In the genomic region with DNA sequence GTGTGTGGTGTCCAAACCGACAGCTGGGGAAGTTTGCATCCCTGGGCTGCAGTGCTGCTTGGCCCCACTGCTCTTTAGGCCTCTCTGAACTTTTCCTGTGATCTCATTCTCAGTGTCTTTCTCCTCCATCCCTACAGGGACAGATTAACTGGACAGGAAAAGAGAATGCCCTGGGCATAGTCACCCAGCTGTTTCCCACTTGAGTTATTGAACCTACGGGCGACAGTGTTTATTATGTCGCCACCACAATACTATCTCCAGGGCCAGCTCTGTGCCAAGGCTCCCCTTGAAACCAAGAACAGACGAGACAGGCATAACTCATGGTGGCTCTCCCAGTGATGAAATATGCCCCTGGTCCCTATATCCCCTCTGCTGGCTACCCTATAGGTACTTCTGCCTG, we compare ENCODE assay signal across 22 cellular contexts.
DNase-seq lines count a peak whose midpoint lies in the region; ATAC-seq and TF ChIP-seq lines count a peak whose summit lies in the region.
"Had no signal": no experiment of that assay in that cellular context is flagged by ENCODE, and none has a peak within 500 bp of the region (broad histone marks: within the 10 kb centered on the region; RNA-seq: fewer than 3 reads in every experiment).

No MANE protein-coding gene starts in this region.

- H3K27ac ChIP-seq in caudate nucleus (ENCODE audit: low read depth, low read length) (peak overlapping the region; percentile 42), rectal smooth muscle tissue (ENCODE audit: low read depth, low read length) (peak overlapping the region; percentile 89), neural progenitor cell (no peak overlapping the region)

- H3K4me3 Mint-ChIP-seq in neural progenitor cell: no peak overlapping the region
- H3K4me3 Mint-ChIP-seq: CD4-positive, CD25-positive, alpha-beta regulatory T cell; IgD-negative memory B cell had no signal

- ATAC-seq in GM21515 (IDR thresholded peaks at IDR 0.05; ENCODE audit: unreplicated experiment): no peak
- ATAC-seq: HCT116, PC-3 had no signal

- no peaks in the 10 kb centered on the region for H3F3A ChIP-seq in neural progenitor cell (ENCODE audit: low read depth)

- no peak overlapping the region for H3K27ac Mint-ChIP-seq in neural progenitor cell
- H3K27ac Mint-ChIP-seq: CD4-positive, CD25-positive, alpha-beta regulatory T cell; IgD-negative memory B cell had no signal

- H3K36me3 Mint-ChIP-seq in neural progenitor cell: no peaks in the 10 kb centered on the region
- H3K36me3 Mint-ChIP-seq: CD4-positive, CD25-positive, alpha-beta regulatory T cell; IgD-negative memory B cell had no signal

- H3K4me2 ChIP-seq in neural progenitor cell: no peak overlapping the region

- H3K9me3 ChIP-seq in neural progenitor cell (ENCODE audit: low read depth): no peaks in the 10 kb centered on the region
- H3K9me3 ChIP-seq: BE2C, Caco-2, MG63 had no signal

- H3K36me3 ChIP-seq in rectal smooth muscle tissue (ENCODE audit: control insufficient read depth, insufficient read depth, low read length) (no peaks in the 10 kb centered on the region), neural progenitor cell (no peaks in the 10 kb centered on the region)
- H3K36me3 ChIP-seq: BE2C, MG63 had no signal

- no peak for TF ChIP-seq CTCF in neural progenitor cell (IDR thresholded peaks at IDR 0.05)

- no peaks in the 10 kb centered on the region for H3K79me2 ChIP-seq in neural progenitor cell (ENCODE audit: low read depth)

- no peaks in the 10 kb centered on the region for H3K27me3 Mint-ChIP-seq in neural progenitor cell (ENCODE audit: insufficient read depth, low read depth)
- H3K27me3 Mint-ChIP-seq: CD4-positive, CD25-positive, alpha-beta regulatory T cell; IgD-negative memory B cell had no signal

- H4K20me1 ChIP-seq in neural progenitor cell (ENCODE audit: low read depth): no peaks in the 10 kb centered on the region

- DNase-seq in NCI-H2081 (lab: John Stamatoyannopoulos, UW): peak; percentile 14 to 28
- DNase-seq in NCI-H2081 treated with DMSO at 0.1 percent for 48 hours (lab: John Stamatoyannopoulos, UW): no peak
- peak; percentile 13 for DNase-seq in COLO668 (lab: John Stamatoyannopoulos, UW; ENCODE audit: unreplicated experiment)
- DNase-seq in caudate nucleus (lab: John Stamatoyannopoulos, UW): no peak
- DNase-seq in inferior parietal cortex (ENCODE audit: extremely low spot score): no peak
- DNase-seq in neural progenitor cell (ENCODE audit: low spot score): no peak
- DNase-seq: 8988T; BE2C; Caco-2; CD4-positive, CD25-positive, alpha-beta regulatory T cell; GOT3; Karpas-422; MG63; NCI-H1048; NCI-H1436; NCI-H82; PC-3; RPMI8226 had no signal

- no peak overlapping the region for H2AFZ ChIP-seq in neural progenitor cell (replicated peaks)

- H3K9me3 Mint-ChIP-seq in neural progenitor cell: peaks cover 8% of the 10 kb centered on the region

- no peak overlapping the region for H3K9ac ChIP-seq in rectal smooth muscle tissue (ENCODE audit: low read length)
- H3K9ac ChIP-seq in neural progenitor cell: no peak overlapping the region

- peaks cover 39% of the 10 kb centered on the region for H3K4me1 Mint-ChIP-seq in neural progenitor cell
- H3K4me1 Mint-ChIP-seq: CD4-positive, CD25-positive, alpha-beta regulatory T cell; IgD-negative memory B cell had no signal

- H3K27me3 ChIP-seq in rectal smooth muscle tissue (ENCODE audit: control insufficient read depth, insufficient read depth, low read length): no peaks in the 10 kb centered on the region
- H3K27me3 ChIP-seq in neural progenitor cell: no peaks in the 10 kb centered on the region
- H3K27me3 ChIP-seq: BE2C, MG63 had no signal

- H3K4me1 ChIP-seq in rectal smooth muscle tissue (ENCODE audit: control insufficient read depth, insufficient read depth, low read length) (peaks cover 26% of the 10 kb centered on the region), neural progenitor cell (no peaks in the 10 kb centered on the region)
- H3K4me1 ChIP-seq: BE2C, Caco-2 had no signal

- H3K4me3 ChIP-seq in rectal smooth muscle tissue (ENCODE audit: low read length) (peak overlapping the region; percentile 8), neural progenitor cell (no peak overlapping the region)
- H3K4me3 ChIP-seq: MG63 had no signal

Comparison
In these comparisons a context has a peak if more than half of its experiments do, and no peak if none do; other contexts are left out.
1. DNase-seq: peak in NCI-H2081 (2 of 2) and COLO668 (single experiment); none in NCI-H2081 treated with DMSO at 0.1 percent for 48 hours (single experiment), caudate nucleus (0 of 61), inferior parietal cortex (single experiment) and neural progenitor cell (single experiment).